ENCODE assay signal across 15 cellular contexts in genomic region chr19:29841209-29841558, GRCh38. TPM values are rescaled to one million over a fixed set of nuclear protein-coding genes. Genes with fewer than 3 reads are reported as not detected.
DNase-seq lines count a peak whose midpoint lies in the region; ATAC-seq, FAIRE-seq and TF ChIP-seq lines count a peak whose summit lies in the region.
"Had no signal": no experiment of that assay in that cellular context is flagged by ENCODE, and none has a peak within 500 bp of the region (broad histone marks: within the 10 kb centered on the region; RNA-seq: fewer than 3 reads in every experiment).

No MANE protein-coding gene starts in this region.

- H3K4ac ChIP-seq in mesendoderm (ENCODE audit: low read depth, low read length) = no peak overlapping the region

- H2AFZ ChIP-seq in astrocyte (ENCODE audit: low read depth, low read length) = no peak overlapping the region

- H3K4me3 Mint-ChIP-seq in astrocyte (ENCODE audit: unreplicated experiment) = no peak overlapping the region
- H3K4me3 Mint-ChIP-seq: activated T-cell treated with anti-CD3 and anti-CD28 coated beads, Interleukin-2, amount 50 U/mL, for 4 hours had no signal

- H3K27ac Mint-ChIP-seq in astrocyte (ENCODE audit: unreplicated experiment) = peak overlapping the region; percentile 6

- no peak overlapping the region for H3K18ac ChIP-seq in mesendoderm (ENCODE audit: low read length)

- H3K4me1 ChIP-seq in A549 (peaks cover 20% of the 10 kb centered on the region), astrocyte (ENCODE audit: insufficient read depth, low read length) (peaks cover 12% of the 10 kb centered on the region), mesendoderm (ENCODE audit: control insufficient read depth, low read depth, low read length) (no peaks in the 10 kb centered on the region)

- WGBS in A549 (ENCODE audit: missing lambda C conversion rate) = 73% methylated on average over 3 of the region's 3 CpGs
- no CpG with 5 or more reads among the region's 3 CpGs for WGBS in mesendoderm (ENCODE audit: extremely low coverage, insufficient coverage, low lambda C conversion rate)

- H3K4me3 ChIP-seq in A549 (no peak overlapping the region), astrocyte (ENCODE audit: insufficient read depth, low read depth, low read length) (no peak overlapping the region), mesendoderm (ENCODE audit: low read length) (no peak overlapping the region)
- H3K4me3 ChIP-seq: K562, prostate gland had no signal

- H2BK5ac ChIP-seq in mesendoderm (ENCODE audit: low read length) = no peak overlapping the region

- no peaks in the 10 kb centered on the region for H3K9me3 ChIP-seq in A549
- H3K9me3 ChIP-seq in astrocyte (ENCODE audit: insufficient read depth, low read depth, low read length) = no peaks in the 10 kb centered on the region
- H3K9me3 ChIP-seq: prostate gland had no signal

- no peak overlapping the region for H2AK5ac ChIP-seq in mesendoderm (ENCODE audit: low read length)

- no peaks in the 10 kb centered on the region for H3K79me2 ChIP-seq in astrocyte (ENCODE audit: insufficient read depth, low read length)
- no peaks in the 10 kb centered on the region for H3K79me2 ChIP-seq in mesendoderm (ENCODE audit: control insufficient read depth, insufficient read depth, low read length)

- H3K36me3 ChIP-seq in astrocyte (ENCODE audit: insufficient read depth, low read length) (no peaks in the 10 kb centered on the region), mesendoderm (ENCODE audit: control insufficient read depth, insufficient read depth, low read length) (no peaks in the 10 kb centered on the region)
- H3K36me3 ChIP-seq: prostate gland had no signal

- FAIRE-seq in A549 (lab: Jason Lieb, UNC) (no peak), H54 (lab: Jason Lieb, UNC) (no peak), astrocyte (lab: Jason Lieb, UNC) (no peak)
- FAIRE-seq: K562 had no signal

- TF ChIP-seq CTCF in A549 (IDR thresholded peaks at IDR 0.05) (no peak), astrocyte (IDR thresholded peaks at IDR 0.05; ENCODE audit: insufficient read depth, low read depth, low read length) (no peak)

- no peak for TF ChIP-seq RAD21 in A549 (conservative IDR thresholded peaks at IDR 0.05 in 1 of 2, IDR thresholded peaks at IDR 0.05 in 1 of 2)

- no peak for TF ChIP-seq EP300 in A549 (IDR thresholded peaks at IDR 0.05)

- peaks cover 3% of the 10 kb centered on the region for H3K36me3 Mint-ChIP-seq in astrocyte (ENCODE audit: low read depth, unreplicated experiment)
- H3K36me3 Mint-ChIP-seq: naive B cell had no signal

- no peaks in the 10 kb centered on the region for H3K79me1 ChIP-seq in mesendoderm (ENCODE audit: low read length)

- H2BK15ac ChIP-seq in mesendoderm (replicated peaks; ENCODE audit: low read depth) = no peak overlapping the region

- H3K9ac ChIP-seq in astrocyte (ENCODE audit: low read length) (no peak overlapping the region), mesendoderm (ENCODE audit: low read length) (no peak overlapping the region)

- H3K4me1 Mint-ChIP-seq in astrocyte (ENCODE audit: low read depth, unreplicated experiment) = peaks cover 17% of the 10 kb centered on the region

- POLR2A ChIA-PET in A549 (lab: Yijun Ruan, JAX) = no interaction called here

- peaks cover 9% of the 10 kb centered on the region for H3K27me3 Mint-ChIP-seq in astrocyte (ENCODE audit: low read depth, unreplicated experiment)

- H3K9me3 Mint-ChIP-seq in astrocyte (ENCODE audit: unreplicated experiment) = no peaks in the 10 kb centered on the region
- H3K9me3 Mint-ChIP-seq: activated T-cell treated with anti-CD3 and anti-CD28 coated beads, Interleukin-2, amount 50 U/mL, for 4 hours had no signal

- TF ChIP-seq POLR2A in A549 (IDR thresholded peaks at IDR 0.05; ENCODE audit: low read length) = no peak
- TF ChIP-seq POLR2A in H54 (IDR thresholded peaks at IDR 0.05; ENCODE audit: low read depth, low read length) = no peak

- H2BK120ac ChIP-seq in mesendoderm (ENCODE audit: low read depth, low read length) = no peak overlapping the region

- H3K56ac ChIP-seq in mesendoderm (ENCODE audit: low read length) = no peak overlapping the region

- H3K23ac ChIP-seq in mesendoderm (ENCODE audit: low read length) = no peak overlapping the region

- DNase-seq in A549 (ENCODE audit: low read depth in 1 of 2, low spot score in 1 of 2) (peak in 1 of 2 experiments; percentile 44), H54 (ENCODE audit: insufficient read length, low spot score) (peak; percentile 59), astrocyte (ENCODE audit: low read depth) (no peak), mesendoderm (peak; percentile 46), medulla oblongata (ENCODE audit: extremely low spot score) (no peak)
- DNase-seq: activated T-cell treated with anti-CD3 and anti-CD28 coated beads, Interleukin-2, amount 50 U/mL, for 4 hours; hippocampal formation; left colon; naive B cell; NCI-H1105 had no signal

- CTCF ChIA-PET in A549 (lab: Yijun Ruan, JAX) = interaction anchor here (0.6 to 2.7 kb wide), 10 partner anchors 10 to 230 kb away, joined by 3 to 10 read pairs (median 5); no protein-coding TSS in a partner anchor

- no peaks in the 10 kb centered on the region for H4K20me1 ChIP-seq in astrocyte (ENCODE audit: insufficient read depth, low read length)

- H3K4me2 ChIP-seq in A549 = peak overlapping the region; percentile 30
- no peak overlapping the region for H3K4me2 ChIP-seq in astrocyte (ENCODE audit: low read length)
- no peak overlapping the region for H3K4me2 ChIP-seq in mesendoderm (ENCODE audit: low read length)

- H4K8ac ChIP-seq in mesendoderm (ENCODE audit: low read depth, low read length) = no peak overlapping the region

- H3K27me3 ChIP-seq in astrocyte (ENCODE audit: insufficient read depth, low read length) (peaks cover 6% of the 10 kb centered on the region), mesendoderm (ENCODE audit: insufficient read depth, low read length, poor library complexity) (no peaks in the 10 kb centered on the region)

- H3K27ac ChIP-seq in A549 (peak overlapping the region in 1 of 2 experiments; percentile 28; a peak in 2 of 6 replicates), astrocyte (ENCODE audit: low read depth, low read length) (no peak overlapping the region), mesendoderm (ENCODE audit: low read depth, low read length) (no peak overlapping the region)
- H3K27ac ChIP-seq: prostate gland had no signal

- no peak overlapping the region for H4K5ac ChIP-seq in mesendoderm (ENCODE audit: low read length)

- ATAC-seq in A549 (no peak), GM19463 (IDR thresholded peaks at IDR 0.05; ENCODE audit: unreplicated experiment) (no peak), GM18867 (IDR thresholded peaks at IDR 0.05; ENCODE audit: unreplicated experiment) (no peak), GM19324 (IDR thresholded peaks at IDR 0.05; ENCODE audit: low FRiP score, unreplicated experiment) (no peak)
- ATAC-seq: activated T-cell treated with anti-CD3 and anti-CD28 coated beads, Interleukin-2, amount 50 U/mL, for 4 hours; K562; left colon had no signal

TF ChIP-seq in A549, 52 proteins besides CTCF, POLR2A, EP300 and RAD21:
- no peak for TF ChIP-seq NFE2L2 (conservative IDR thresholded peaks at IDR 0.05; ENCODE audit: low read length)
- no peak for TF ChIP-seq NR3C1 (IDR thresholded peaks at IDR 0.05)
- TF ChIP-seq NPAS2 (CRISPR knock-in tag; IDR thresholded peaks at IDR 0.05; ENCODE audit: borderline replicate concordance) = no peak
- TF ChIP-seq BCL3 (IDR thresholded peaks at IDR 0.05) = no peak
- TF ChIP-seq MAX (IDR thresholded peaks at IDR 0.05) = no peak
- TF ChIP-seq ZSCAN20 (CRISPR knock-in tag; IDR thresholded peaks at IDR 0.05) = no peak
- no peak for TF ChIP-seq ZNF302 (CRISPR knock-in tag; IDR thresholded peaks at IDR 0.05)
- no peak for TF ChIP-seq TP53 (CRISPR knock-in tag; IDR thresholded peaks at IDR 0.05)
- TF ChIP-seq MAZ (IDR thresholded peaks at IDR 0.05; ENCODE audit: borderline replicate concordance, low read depth, low read length) = no peak
- TF ChIP-seq POLR2AphosphoS2 (conservative IDR thresholded peaks at IDR 0.05; ENCODE audit: low read length) = no peak
- TF ChIP-seq HEYL (CRISPR knock-in tag; IDR thresholded peaks at IDR 0.05) = no peak
- TF ChIP-seq E2F6 (IDR thresholded peaks at IDR 0.05; ENCODE audit: borderline replicate concordance, low read depth) = no peak

RNA-seq across cellular contexts. Expression of gene CCNE1, which starts 29.4 kb away (rescaled TPM):
- polyA plus RNA-seq in A549 (2011; rRNA removed) (15.4 and 18.3 TPM in 2 replicates), A549 (2017; fragmentation: RNase III; extraction: RNeasy Plus Mini Kit Qiagen cat#74134 plus additional on column Dnase treatment) (25.0 to 26.9 TPM (median 25.2 TPM) in 3 replicates)
- 20.9 and 21.4 TPM in 2 replicates for polyA plus RNA-seq in A549 (2012; cell fraction: cytosol; rRNA removed)
- 21.9 and 34.2 TPM in 2 replicates for polyA plus RNA-seq in A549 (2012; cell fraction: nucleus; rRNA removed)
- 14.1 and 15.5 TPM in 2 replicates for polyA minus RNA-seq in A549 (2011; rRNA and poly(A)+ RNA removed)
- 6.8 and 8.8 TPM in 2 replicates for total RNA-seq in astrocyte
- polyA plus RNA-seq in mesendoderm (2013, experiment 1 of 2) = 36.6 TPM
- 36.5 TPM for polyA plus RNA-seq in mesendoderm (2013, experiment 2 of 2)

Comparison
In these comparisons a context has a peak if more than half of its experiments do, and no peak if none do; other contexts are left out.
1. DNase-seq: peak in H54 (single experiment) and mesendoderm (single experiment); none in astrocyte (single experiment) and medulla oblongata (single experiment).